Comparison of ENCODE assay signal across 35 cellular contexts in genomic region chr6:87972279-87972678, GRCh38.
"Had no signal": no experiment of that assay in that cellular context is flagged by ENCODE, and none has a peak within 500 bp of the region (broad histone marks: within the 10 kb centered on the region; RNA-seq: fewer than 3 reads in every experiment).

No MANE protein-coding gene starts in this region.

- DNase-seq: Karpas-422, Kasumi-1, MG63, MM.1S, MV-4-11, NCI-H1048, NCI-H1092, NCI-H1092 treated with DMSO at 0.1 percent for 48 hours, NCI-H1105, NCI-H1105 treated with DMSO at 0.1 percent for 48 hours, NCI-H1417, NCI-H1417 treated with DMSO at 0.1 percent for 48 hours, NCI-H1436, NCI-H1436 treated with DMSO at 0.1 percent for 48 hours, NCI-H146, NCI-H1694, NCI-H1694 treated with DMSO at 0.1 percent for 48 hours, NCI-H187, NCI-H187 treated with DMSO at 0.1 percent for 48 hours, NCI-H1930, NCI-H2029, NCI-H2029 treated with DMSO at 0.1 percent for 48 hours, NCI-H2081, NCI-H2081 treated with DMSO at 0.1 percent for 48 hours, NCI-H2107, NCI-H2171, NCI-H2171 treated with DMSO at 0.1 percent for 48 hours, NCI-H2227 treated with DMSO at 0.1 percent for 48 hours, NCI-H226, NCI-H345, NCI-H446, NCI-H446 treated with DMSO at 0.1 percent for 48 hours, NCI-H510A, NCI-H510A treated with DMSO at 0.1 percent for 48 hours had no signal

- H3K4me2 ChIP-seq: KMS-11 had no signal

- H3K36me3 ChIP-seq: MG63 had no signal

- H3K27ac ChIP-seq: KMS-11 had no signal

- H3K4me3 ChIP-seq: MG63 had no signal
